In genomic region chr19:18224525-18225354, GRCh38 we compare ENCODE assay signal across 9 cellular contexts. TPM values are rescaled to one million over a fixed set of nuclear protein-coding genes. Genes with fewer than 3 reads are reported as not detected.
DNase-seq lines count a peak whose midpoint lies in the region; ATAC-seq and TF ChIP-seq lines count a peak whose summit lies in the region.
"Had no signal": no experiment of that assay in that cellular context is flagged by ENCODE, and none has a peak within 500 bp of the region (broad histone marks: within the 10 kb centered on the region; RNA-seq: fewer than 3 reads in every experiment).

No MANE protein-coding gene starts in this region.

- H3K9me3 ChIP-seq in CD4-positive, CD25-positive, alpha-beta regulatory T cell (ENCODE audit: control insufficient read depth in 2 of 2, low read length in 2 of 2), result no peaks in the 10 kb centered on the region

- peak overlapping the region; percentile 85 to 93 (median 86) for H3K4me3 Mint-ChIP-seq in CD4-positive, CD25-positive, alpha-beta regulatory T cell
- H3K4me3 Mint-ChIP-seq in endothelial cell (ENCODE audit: unreplicated experiment), result peak overlapping the region; percentile 93

- peak overlapping the region; percentile 62 for H3K4me3 ChIP-seq in CD4-positive, CD25-positive, alpha-beta regulatory T cell (ENCODE audit: low read depth, low read length)
- H3K4me3 ChIP-seq in mesendoderm (ENCODE audit: low read length), result no peak overlapping the region

- H3K4ac ChIP-seq in mesendoderm (ENCODE audit: low read depth, low read length), result no peak overlapping the region

- H3K36me3 Mint-ChIP-seq in CD4-positive, CD25-positive, alpha-beta regulatory T cell, result no peaks in the 10 kb centered on the region
- no peaks in the 10 kb centered on the region for H3K36me3 Mint-ChIP-seq in endothelial cell (ENCODE audit: low read depth, unreplicated experiment)

- WGBS in mesendoderm (ENCODE audit: extremely low coverage, insufficient coverage, low lambda C conversion rate), result no CpG with 5 or more reads among the region's 81 CpGs

- no peak overlapping the region for H4K8ac ChIP-seq in mesendoderm (ENCODE audit: low read depth, low read length)

- no peak overlapping the region for H2BK120ac ChIP-seq in mesendoderm (ENCODE audit: low read depth, low read length)

- no peaks in the 10 kb centered on the region for H3K79me1 ChIP-seq in mesendoderm (ENCODE audit: low read length)

- H2BK15ac ChIP-seq in mesendoderm (replicated peaks; ENCODE audit: low read depth), result no peak overlapping the region

- no peak overlapping the region for H2AK5ac ChIP-seq in mesendoderm (ENCODE audit: low read length)

- peak overlapping the region; percentile 85 for H3K4me2 ChIP-seq in mesendoderm (ENCODE audit: low read length)

- H3K4me1 Mint-ChIP-seq in CD4-positive, CD25-positive, alpha-beta regulatory T cell, result peaks cover 0 to 37% (median 7%) of the 10 kb centered on the region in 4 donors
- H3K4me1 Mint-ChIP-seq in endothelial cell (ENCODE audit: unreplicated experiment), result peaks cover 7% of the 10 kb centered on the region

- no peaks in the 10 kb centered on the region for H3K79me2 ChIP-seq in mesendoderm (ENCODE audit: control insufficient read depth, insufficient read depth, low read length)

- ATAC-seq in CD4-positive, CD25-positive, alpha-beta regulatory T cell (ENCODE audit: low read depth in 2 of 2), result peak; percentile 87 to 89

- peaks cover 0 to 3% (median 0%) of the 10 kb centered on the region in 7 donors for H3K9me3 Mint-ChIP-seq in CD4-positive, CD25-positive, alpha-beta regulatory T cell
- no peaks in the 10 kb centered on the region for H3K9me3 Mint-ChIP-seq in endothelial cell (ENCODE audit: unreplicated experiment)

- no peak overlapping the region for H2BK5ac ChIP-seq in mesendoderm (ENCODE audit: low read length)

- H3K27me3 Mint-ChIP-seq in CD4-positive, CD25-positive, alpha-beta regulatory T cell, result peaks cover 49% of the 10 kb centered on the region
- peaks cover 16% of the 10 kb centered on the region for H3K27me3 Mint-ChIP-seq in endothelial cell (ENCODE audit: unreplicated experiment)

- H3K23ac ChIP-seq in mesendoderm (ENCODE audit: low read length), result no peak overlapping the region

- peaks cover 23% of the 10 kb centered on the region for H3K4me1 ChIP-seq in CD4-positive, CD25-positive, alpha-beta regulatory T cell (ENCODE audit: control insufficient read depth, insufficient read depth, low read length, poor library complexity, severe bottlenecking)
- no peaks in the 10 kb centered on the region for H3K4me1 ChIP-seq in mesendoderm (ENCODE audit: control insufficient read depth, low read depth, low read length)

- peak overlapping the region; percentile 98 for H3K9ac ChIP-seq in mesendoderm (ENCODE audit: low read length)

- peak overlapping the region in 2 of 3 donors; percentile 13 to 79 for H3K27ac Mint-ChIP-seq in CD4-positive, CD25-positive, alpha-beta regulatory T cell
- H3K27ac Mint-ChIP-seq in endothelial cell (ENCODE audit: unreplicated experiment), result peak overlapping the region; percentile 91

- peaks cover 3% of the 10 kb centered on the region for H3K27me3 ChIP-seq in CD4-positive, CD25-positive, alpha-beta regulatory T cell (ENCODE audit: control insufficient read depth, insufficient read depth, low read length)
- peaks cover 6% of the 10 kb centered on the region for H3K27me3 ChIP-seq in mesendoderm (ENCODE audit: insufficient read depth, low read length, poor library complexity)

- TF ChIP-seq CTCF in GM20000 (IDR thresholded peaks at IDR 0.05; ENCODE audit: extremely low read depth, missing control alignments), result no peak
- TF ChIP-seq CTCF in endothelial cell (IDR thresholded peaks at IDR 0.05; ENCODE audit: unreplicated experiment), result no peak

- H3K36me3 ChIP-seq in CD4-positive, CD25-positive, alpha-beta regulatory T cell (ENCODE audit: control insufficient read depth, insufficient read depth, low read length), result no peaks in the 10 kb centered on the region
- no peaks in the 10 kb centered on the region for H3K36me3 ChIP-seq in mesendoderm (ENCODE audit: control insufficient read depth, insufficient read depth, low read length)

- no peak overlapping the region for H3K18ac ChIP-seq in mesendoderm (ENCODE audit: low read length)

- peak; percentile 73 to 95 (median 80) for DNase-seq in CD4-positive, CD25-positive, alpha-beta regulatory T cell
- DNase-seq in GM20000 (ENCODE audit: low spot score), result peak; percentile 99
- DNase-seq in HS-27A (ENCODE audit: low read depth), result peak; percentile 94
- peak; percentile 96 for DNase-seq in NOMO-1 treated with DMSO at 0.1 percent for 48 hours (lab: John Stamatoyannopoulos, UW; ENCODE audit: unreplicated experiment)
- DNase-seq in activated CD8-positive, alpha-beta memory T cell treated with anti-CD3 and anti-CD28 coated beads, Interleukin-2, amount 50 U/mL, for 24 hours (ENCODE audit: extremely low read depth), result peak; percentile 83
- peak; percentile 98 for DNase-seq in endothelial cell (ENCODE audit: low spot score)
- DNase-seq in mesendoderm, result peak; percentile 99
- DNase-seq in stimulated activated CD8-positive, alpha-beta memory T cell treated with anti-CD3 and anti-CD28 coated beads, Interleukin-12 subunit alpha, Interleukin-12 subunit beta, amount 100 ng/mL, for 1 hour (ENCODE audit: low read depth), result peak; percentile 63

- H4K5ac ChIP-seq in mesendoderm (ENCODE audit: low read length), result no peak overlapping the region

- H3K27ac ChIP-seq in CD4-positive, CD25-positive, alpha-beta regulatory T cell (ENCODE audit: insufficient read depth, low read length, poor library complexity, severe bottlenecking), result no peak overlapping the region
- H3K27ac ChIP-seq in mesendoderm (ENCODE audit: low read depth, low read length), result no peak overlapping the region

- peak overlapping the region; percentile 99 for H3K56ac ChIP-seq in mesendoderm (ENCODE audit: low read length)

RNA-seq across cellular contexts. Expression of gene PDE4C, which starts 1.5 kb away (rescaled TPM):
- total RNA-seq in CD4-positive, CD25-positive, alpha-beta regulatory T cell, result not detected
- not detected for polyA plus RNA-seq in CD4-positive, CD25-positive, alpha-beta regulatory T cell
- 0.85 TPM for total RNA-seq in endothelial cell (ENCODE audit: unreplicated experiment)
- 0.14 TPM for polyA plus RNA-seq in mesendoderm (2013, experiment 1 of 2)
- polyA plus RNA-seq in mesendoderm (2013, experiment 2 of 2), result 0.03 TPM
- total RNA-seq: T-helper 1 cell treated with Interleukin-12 subunit alpha and Interleukin-12 subunit beta and Interleukin-4 antibody, amounts not matched to agents 30 ng/mL and 1 ng/mL, for 36 hours had no signal

RNA-seq across cellular contexts. Expression of gene RAB3A, which starts 20.9 kb away (rescaled TPM):
- total RNA-seq in CD4-positive, CD25-positive, alpha-beta regulatory T cell, result 5.1 TPM
- polyA plus RNA-seq in CD4-positive, CD25-positive, alpha-beta regulatory T cell, result 1 to 10 TPM in 2 of 4 donors, under 1 TPM in 2; 0.87 to 1.6 (median 1.2) TPM
- total RNA-seq in endothelial cell (ENCODE audit: unreplicated experiment), result 3.1 TPM
- polyA plus RNA-seq in mesendoderm (2013, experiment 1 of 2), result 1.9 TPM
- 1.9 TPM for polyA plus RNA-seq in mesendoderm (2013, experiment 2 of 2)

RNA-seq across cellular contexts. Expression of gene MPV17L2, which starts 31.7 kb away (rescaled TPM):
- total RNA-seq in CD4-positive, CD25-positive, alpha-beta regulatory T cell, result 5.5 TPM
- 10 to 100 TPM; 11.3 to 20.8 (median 13.9) TPM for polyA plus RNA-seq in CD4-positive, CD25-positive, alpha-beta regulatory T cell
- total RNA-seq in endothelial cell (ENCODE audit: unreplicated experiment), result 17.7 TPM
- 36.6 TPM for polyA plus RNA-seq in mesendoderm (2013, experiment 1 of 2)
- polyA plus RNA-seq in mesendoderm (2013, experiment 2 of 2), result 35.4 TPM

RNA-seq across cellular contexts. Expression of gene IQCN, which starts 49.5 kb away (rescaled TPM):
- 26.5 TPM for total RNA-seq in CD4-positive, CD25-positive, alpha-beta regulatory T cell
- polyA plus RNA-seq in CD4-positive, CD25-positive, alpha-beta regulatory T cell, result under 1 TPM in 3 of 4 donors, not detected in 1; 0.03 to 0.28 (median 0.16) TPM
- total RNA-seq in endothelial cell (ENCODE audit: unreplicated experiment), result 1.2 TPM
- 0.06 TPM for polyA plus RNA-seq in mesendoderm (2013, experiment 1 of 2)
- 0.07 TPM for polyA plus RNA-seq in mesendoderm (2013, experiment 2 of 2)

RNA-seq across cellular contexts. Expression of gene IFI30, which starts 51.1 kb away (rescaled TPM):
- 2.3 TPM for total RNA-seq in CD4-positive, CD25-positive, alpha-beta regulatory T cell
- polyA plus RNA-seq in CD4-positive, CD25-positive, alpha-beta regulatory T cell, result 10 to 100 TPM in 2 of 4 donors, 1 to 10 TPM in 2; 7.1 to 17.8 (median 9.7) TPM
- not detected for total RNA-seq in endothelial cell (ENCODE audit: unreplicated experiment)
- polyA plus RNA-seq in mesendoderm (2013, experiment 1 of 2), result 15.0 TPM
- polyA plus RNA-seq in mesendoderm (2013, experiment 2 of 2), result 15.3 TPM
